Comparison of ENCODE assay signal across 1 cellular context in genomic region chr15:53843869-53844569, GRCh38.
TF ChIP-seq lines count a peak whose summit lies in the region.

No MANE protein-coding gene starts in this region.

TF ChIP-seq in HepG2, 621 proteins besides CTCF, POLR2A, EP300 and RAD21 (continued from another document and continues in another):
- TF ChIP-seq MXD4 (CRISPR knock-in tag; IDR thresholded peaks at IDR 0.05) (0 out of 2 replicates have a peak, but pooled peaks have one; percentile 32), MEIS1 (CRISPR knock-in tag; IDR thresholded peaks at IDR 0.05; ENCODE audit: borderline replicate concordance) (peak; percentile 62; the same call in 1 of the 2 replicates), FOXJ3 (CRISPR knock-in tag; IDR thresholded peaks at IDR 0.05; ENCODE audit: borderline replicate concordance) (peak; percentile 95), ZNF746 (CRISPR knock-in tag; IDR thresholded peaks at IDR 0.05) (no peak), PAWR (CRISPR knock-in tag; IDR thresholded peaks at IDR 0.05; ENCODE audit: borderline replicate concordance) (no peak), BORCS8-MEF2B (CRISPR knock-in tag; IDR thresholded peaks at IDR 0.05) (no peak), SNRNP70 (IDR thresholded peaks at IDR 0.05; ENCODE audit: low read depth, low read length) (no peak), PREB (CRISPR knock-in tag; IDR thresholded peaks at IDR 0.05) (no peak), REST (IDR thresholded peaks at IDR 0.05; ENCODE audit: borderline replicate concordance in 1 of 2, low read depth in 1 of 2, low read length in 2 of 2) (no peak), TBX2 (CRISPR knock-in tag; IDR thresholded peaks at IDR 0.05; ENCODE audit: borderline replicate concordance) (peak; percentile 84), NFATC3 (CRISPR knock-in tag; IDR thresholded peaks at IDR 0.05) (no peak), SRY (CRISPR knock-in tag; IDR thresholded peaks at IDR 0.05) (no peak), ZNF335 (CRISPR knock-in tag; IDR thresholded peaks at IDR 0.05) (no peak), HES4 (CRISPR knock-in tag; IDR thresholded peaks at IDR 0.05; ENCODE audit: borderline replicate concordance) (no peak), RBAK (CRISPR knock-in tag; IDR thresholded peaks at IDR 0.05) (no peak), ZNF33A (CRISPR knock-in tag; IDR thresholded peaks at IDR 0.05; ENCODE audit: borderline replicate concordance) (no peak; the same call in 1 of the 2 replicates), FOXK1 (CRISPR knock-in tag; IDR thresholded peaks at IDR 0.05; ENCODE audit: borderline replicate concordance, low read depth) (peak; percentile 37; the same call in 1 of the 2 replicates), ZNF138 (CRISPR knock-in tag; IDR thresholded peaks at IDR 0.05; ENCODE audit: low read depth) (0 out of 2 replicates have a peak, but pooled peaks have one; percentile 12), SRSF1 (optimal IDR thresholded peaks at IDR 0.05; ENCODE audit: low read depth, low read length) (no peak), SAP130 (CRISPR knock-in tag; IDR thresholded peaks at IDR 0.05; ENCODE audit: low read depth) (peak; percentile 70), NFKB2 (CRISPR knock-in tag; IDR thresholded peaks at IDR 0.05; ENCODE audit: borderline replicate concordance) (no peak), ELF1 (CRISPR knock-in tag; IDR thresholded peaks at IDR 0.05) (no peak), TFDP2 (CRISPR knock-in tag; IDR thresholded peaks at IDR 0.05) (no peak), ZBTB39 (CRISPR knock-in tag; IDR thresholded peaks at IDR 0.05) (no peak), ZNF670 (CRISPR knock-in tag; IDR thresholded peaks at IDR 0.05; ENCODE audit: borderline replicate concordance) (no peak), SNAPC4 (CRISPR knock-in tag; IDR thresholded peaks at IDR 0.05) (no peak), ZNF343 (CRISPR knock-in tag; IDR thresholded peaks at IDR 0.05) (no peak), SP2 (CRISPR knock-in tag; IDR thresholded peaks at IDR 0.05) (no peak), MBNL3 (CRISPR knock-in tag; conservative IDR thresholded peaks at IDR 0.05) (no peak), PRDM4 (CRISPR knock-in tag; IDR thresholded peaks at IDR 0.05; ENCODE audit: borderline replicate concordance) (no peak), ZNF674 (CRISPR knock-in tag; IDR thresholded peaks at IDR 0.05; ENCODE audit: low read depth) (no peak), ZNF331 (CRISPR knock-in tag; IDR thresholded peaks at IDR 0.05) (peak; percentile 66)
- TF ChIP-seq, protein P1, sequence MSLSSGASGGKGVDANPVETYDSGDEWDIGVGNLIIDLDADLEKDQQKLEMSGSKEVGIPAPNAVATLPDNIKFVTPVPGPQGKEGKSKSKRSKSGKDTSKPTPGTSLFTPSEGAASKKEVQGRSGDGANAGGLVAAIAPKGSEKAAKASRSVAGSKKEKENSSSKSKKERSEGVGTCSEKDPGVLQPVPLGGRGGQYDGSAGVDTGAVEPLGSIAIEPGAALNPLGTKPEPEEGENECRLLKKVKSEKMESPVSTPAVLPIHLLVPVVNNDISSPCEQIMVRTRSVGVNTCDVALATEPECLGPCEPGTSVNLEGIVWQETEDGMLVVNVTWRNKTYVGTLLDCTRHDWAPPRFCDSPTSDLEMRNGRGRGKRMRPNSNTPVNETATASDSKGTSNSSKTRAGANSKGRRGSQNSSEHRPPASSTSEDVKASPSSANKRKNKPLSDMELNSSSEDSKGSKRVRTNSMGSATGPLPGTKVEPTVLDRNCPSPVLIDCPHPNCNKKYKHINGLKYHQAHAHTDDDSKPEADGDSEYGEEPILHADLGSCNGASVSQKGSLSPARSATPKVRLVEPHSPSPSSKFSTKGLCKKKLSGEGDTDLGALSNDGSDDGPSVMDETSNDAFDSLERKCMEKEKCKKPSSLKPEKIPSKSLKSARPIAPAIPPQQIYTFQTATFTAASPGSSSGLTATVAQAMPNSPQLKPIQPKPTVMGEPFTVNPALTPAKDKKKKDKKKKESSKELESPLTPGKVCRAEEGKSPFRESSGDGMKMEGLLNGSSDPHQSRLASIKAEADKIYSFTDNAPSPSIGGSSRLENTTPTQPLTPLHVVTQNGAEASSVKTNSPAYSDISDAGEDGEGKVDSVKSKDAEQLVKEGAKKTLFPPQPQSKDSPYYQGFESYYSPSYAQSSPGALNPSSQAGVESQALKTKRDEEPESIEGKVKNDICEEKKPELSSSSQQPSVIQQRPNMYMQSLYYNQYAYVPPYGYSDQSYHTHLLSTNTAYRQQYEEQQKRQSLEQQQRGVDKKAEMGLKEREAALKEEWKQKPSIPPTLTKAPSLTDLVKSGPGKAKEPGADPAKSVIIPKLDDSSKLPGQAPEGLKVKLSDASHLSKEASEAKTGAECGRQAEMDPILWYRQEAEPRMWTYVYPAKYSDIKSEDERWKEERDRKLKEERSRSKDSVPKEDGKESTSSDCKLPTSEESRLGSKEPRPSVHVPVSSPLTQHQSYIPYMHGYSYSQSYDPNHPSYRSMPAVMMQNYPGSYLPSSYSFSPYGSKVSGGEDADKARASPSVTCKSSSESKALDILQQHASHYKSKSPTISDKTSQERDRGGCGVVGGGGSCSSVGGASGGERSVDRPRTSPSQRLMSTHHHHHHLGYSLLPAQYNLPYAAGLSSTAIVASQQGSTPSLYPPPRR (CRISPR knock-in tag; IDR thresholded peaks at IDR 0.05; ENCODE audit: borderline replicate concordance), result peak; percentile 64; the same call in 1 of the 2 replicates
- TF ChIP-seq, protein P2, sequence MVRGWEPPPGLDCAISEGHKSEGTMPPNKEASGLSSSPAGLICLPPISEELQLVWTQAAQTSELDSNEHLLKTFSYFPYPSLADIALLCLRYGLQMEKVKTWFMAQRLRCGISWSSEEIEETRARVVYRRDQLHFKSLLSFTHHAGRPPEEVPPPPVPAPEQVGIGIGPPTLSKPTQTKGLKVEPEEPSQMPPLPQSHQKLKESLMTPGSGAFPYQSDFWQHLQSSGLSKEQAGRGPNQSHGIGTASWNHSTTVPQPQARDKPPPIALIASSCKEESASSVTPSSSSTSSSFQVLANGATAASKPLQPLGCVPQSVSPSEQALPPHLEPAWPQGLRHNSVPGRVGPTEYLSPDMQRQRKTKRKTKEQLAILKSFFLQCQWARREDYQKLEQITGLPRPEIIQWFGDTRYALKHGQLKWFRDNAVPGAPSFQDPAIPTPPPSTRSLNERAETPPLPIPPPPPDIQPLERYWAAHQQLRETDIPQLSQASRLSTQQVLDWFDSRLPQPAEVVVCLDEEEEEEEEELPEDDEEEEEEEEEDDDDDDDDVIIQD (CRISPR knock-in tag; IDR thresholded peaks at IDR 0.05; ENCODE audit: low read depth), result no peak; the same call in none of the 2 replicates
